ENCODE assay signal across 27 cellular contexts in genomic region chr10:81248846-81249245, GRCh38.
"Had no signal": no experiment of that assay in that cellular context is flagged by ENCODE, and none has a peak within 500 bp of the region (broad histone marks: within the 10 kb centered on the region; RNA-seq: fewer than 3 reads in every experiment).

No MANE protein-coding gene starts in this region.

- H3K9me3 Mint-ChIP-seq: activated CD4-positive, alpha-beta memory T cell treated with anti-CD3 and anti-CD28 coated beads, Interleukin-2, amount 10 ng/mL, durations not matched to agents 7 days and 5 days; activated naive CD8-positive, alpha-beta T cell treated with anti-CD3 and anti-CD28 coated beads, Interleukin-2, amount 10 ng/mL, durations not matched to agents 7 days and 5 days had no signal

- H3K4me2 ChIP-seq: hepatocyte had no signal

- H3K4me1 ChIP-seq: body of pancreas, lower lobe of right lung, transverse colon, vagina had no signal

- H3K9me3 ChIP-seq: body of pancreas, lower lobe of right lung, transverse colon, vagina had no signal

- DNase-seq: activated CD4-positive, alpha-beta memory T cell treated with anti-CD3 and anti-CD28 coated beads, Interleukin-2, amount 10 ng/mL, durations not matched to agents 7 days and 5 days; activated CD4-positive, alpha-beta T cell treated with anti-CD3 and anti-CD28 coated beads for 4 hours; activated CD8-positive, alpha-beta memory T cell treated with anti-CD3 and anti-CD28 coated beads, Interleukin-2, amount 10 ng/mL, durations not matched to agents 7 days and 5 days; activated naive CD4-positive, alpha-beta T cell treated with Interleukin-2 at 50 U/mL for 16 hours; activated naive CD8-positive, alpha-beta T cell treated with anti-CD3 and anti-CD28 coated beads, Interleukin-2, amount 10 ng/mL, durations not matched to agents 7 days and 5 days; activated T-cell treated with anti-CD3 and anti-CD28 coated beads, Interleukin-2, amount 50 U/mL, for 1 hour; amygdala; body of pancreas; dermis blood vessel endothelial cell; effector memory CD4-positive, alpha-beta T cell; foreskin fibroblast; left colon; lower lobe of right lung; midbrain; occipital lobe; right cardiac atrium; stimulated activated CD4-positive, alpha-beta T cell treated with anti-CD3 and anti-CD28 coated beads, Interleukin-15, amount 100 ng/mL, for 24 hours; stimulated activated CD4-positive, alpha-beta T cell treated with anti-CD3 and anti-CD28 coated beads, Interleukin-2, amount 100 ng/mL, for 48 hours; transverse colon had no signal

- H3K27me3 ChIP-seq: body of pancreas, hepatocyte, transverse colon, vagina had no signal

- H3K4me3 Mint-ChIP-seq: activated CD4-positive, alpha-beta memory T cell treated with anti-CD3 and anti-CD28 coated beads, Interleukin-2, amount 10 ng/mL, durations not matched to agents 7 days and 5 days; activated CD8-positive, alpha-beta memory T cell treated with anti-CD3 and anti-CD28 coated beads, Interleukin-2, amount 10 ng/mL, durations not matched to agents 7 days and 5 days; activated naive CD8-positive, alpha-beta T cell treated with anti-CD3 and anti-CD28 coated beads, Interleukin-2, amount 10 ng/mL, durations not matched to agents 7 days and 5 days; stimulated activated naive CD8-positive, alpha-beta T cell treated with anti-CD3 and anti-CD28 coated beads, Interleukin-15, Interleukin-2, amounts not matched to agents 100 ng/mL and 50 ng/mL, for 24 hours; T-helper 2 cell treated with Interferon-gamma antibody and Interleukin-4, amounts not matched to agents 5 μg/mL and 100 μg/mL, for 36 hours; WTC11 had no signal

- ATAC-seq: activated CD8-positive, alpha-beta memory T cell treated with anti-CD3 and anti-CD28 coated beads, Interleukin-2, amount 10 ng/mL, durations not matched to agents 7 days and 5 days; body of pancreas; left colon; lower lobe of right lung; right cardiac atrium; WTC11 had no signal

- H3K4me3 ChIP-seq: body of pancreas, hepatocyte, lower lobe of right lung, skin epidermis, transverse colon, vagina had no signal

- H3K4me1 Mint-ChIP-seq: activated CD4-positive, alpha-beta memory T cell treated with anti-CD3 and anti-CD28 coated beads, Interleukin-2, amount 10 ng/mL, durations not matched to agents 7 days and 5 days; activated CD8-positive, alpha-beta memory T cell treated with anti-CD3 and anti-CD28 coated beads, Interleukin-2, amount 10 ng/mL, durations not matched to agents 7 days and 5 days; activated naive CD8-positive, alpha-beta T cell treated with anti-CD3 and anti-CD28 coated beads, Interleukin-2, amount 10 ng/mL, durations not matched to agents 7 days and 5 days had no signal

- H3K79me2 ChIP-seq: hepatocyte had no signal

- H3K27ac Mint-ChIP-seq: activated CD4-positive, alpha-beta memory T cell treated with anti-CD3 and anti-CD28 coated beads, Interleukin-2, amount 10 ng/mL, durations not matched to agents 7 days and 5 days; activated CD8-positive, alpha-beta memory T cell treated with anti-CD3 and anti-CD28 coated beads, Interleukin-2, amount 10 ng/mL, durations not matched to agents 7 days and 5 days; activated naive CD8-positive, alpha-beta T cell treated with anti-CD3 and anti-CD28 coated beads, Interleukin-2, amount 10 ng/mL, durations not matched to agents 7 days and 5 days; activated T-helper 2 cell treated with anti-CD3 and anti-CD28 coated beads, Interferon-gamma antibody, Interleukin-2, Interleukin-4, amounts not matched to agents 10 μg/mL and 5 μg/mL and 100 μg/mL, durations not matched to agents 14 hours and 24 hours and 36 hours; progenitor cell of endocrine pancreas; stimulated activated naive CD8-positive, alpha-beta T cell treated with anti-CD3 and anti-CD28 coated beads, Interleukin-15, Interleukin-2, amounts not matched to agents 100 ng/mL and 50 ng/mL, for 24 hours; T-helper 2 cell treated with Interferon-gamma antibody and Interleukin-4, amounts not matched to agents 5 μg/mL and 100 μg/mL, for 36 hours had no signal

- H3K27ac ChIP-seq: body of pancreas, hepatocyte, lower lobe of right lung, skin epidermis, transverse colon, vagina had no signal

- H3K36me3 Mint-ChIP-seq: activated CD8-positive, alpha-beta memory T cell treated with anti-CD3 and anti-CD28 coated beads, Interleukin-2, amount 10 ng/mL, durations not matched to agents 7 days and 5 days; activated naive CD8-positive, alpha-beta T cell treated with anti-CD3 and anti-CD28 coated beads, Interleukin-2, amount 10 ng/mL, durations not matched to agents 7 days and 5 days; WTC11 had no signal

- H3K36me3 ChIP-seq: lower lobe of right lung, transverse colon, vagina had no signal

- H2AFZ ChIP-seq: hepatocyte had no signal

- H3K27me3 Mint-ChIP-seq: activated CD4-positive, alpha-beta memory T cell treated with anti-CD3 and anti-CD28 coated beads, Interleukin-2, amount 10 ng/mL, durations not matched to agents 7 days and 5 days; activated CD8-positive, alpha-beta memory T cell treated with anti-CD3 and anti-CD28 coated beads, Interleukin-2, amount 10 ng/mL, durations not matched to agents 7 days and 5 days; progenitor cell of endocrine pancreas; stimulated activated naive CD8-positive, alpha-beta T cell treated with anti-CD3 and anti-CD28 coated beads, Interleukin-15, Interleukin-2, amounts not matched to agents 100 ng/mL and 50 ng/mL, for 24 hours had no signal
